Comparison of ENCODE assay signal across 8 cellular contexts in the genomic region with DNA sequence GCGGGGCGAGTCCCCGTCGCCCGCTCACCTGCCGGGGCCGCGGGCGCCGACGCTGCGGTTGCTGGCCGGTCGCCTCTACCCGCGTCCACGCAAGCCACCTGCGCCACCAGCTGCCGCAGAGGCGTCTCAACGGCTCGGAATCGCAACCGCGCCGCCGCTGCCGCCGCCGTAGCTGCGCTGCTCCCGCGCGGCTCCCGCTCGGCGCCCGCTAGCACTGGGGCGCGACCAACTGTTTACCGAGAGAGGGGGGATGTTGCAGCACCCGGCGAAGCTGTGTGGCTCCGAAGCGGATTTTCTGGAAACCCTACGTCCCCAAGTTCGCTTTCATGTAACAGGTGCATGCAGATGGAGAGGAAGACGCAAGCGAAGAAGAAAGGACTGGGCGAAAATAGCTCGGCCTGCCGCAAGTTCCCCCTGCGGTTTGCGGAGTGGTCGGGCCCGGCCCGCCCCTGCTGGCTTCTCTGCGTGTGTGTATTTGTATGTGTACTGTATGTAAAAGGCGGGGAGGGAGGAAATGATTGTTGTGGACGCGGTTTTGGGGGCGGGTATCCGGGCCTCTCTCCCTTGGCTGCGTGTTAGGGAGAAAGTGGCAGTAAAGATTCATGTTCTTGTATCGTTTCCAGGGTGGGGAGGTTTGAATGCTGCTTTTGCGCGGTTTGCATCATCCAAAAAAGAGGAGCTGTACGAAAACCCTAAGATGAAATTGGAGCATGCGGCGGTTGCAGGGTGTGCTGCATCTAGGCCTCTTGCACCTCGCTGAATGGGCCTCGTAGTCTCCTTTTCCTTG. TPM values are rescaled to one million over a fixed set of nuclear protein-coding genes. Genes with fewer than 3 reads are reported as not detected.
A peak's percentile ranks its signal among the peaks of the same experiment; 100 is the strongest.
DNase-seq lines count a peak whose midpoint lies in the region; ATAC-seq and TF ChIP-seq lines count a peak whose summit lies in the region.

A gene (minus strand): TSS at position 182 of the 787 bp plus-strand sequence. CDS start 782 bp downstream, outside the sequence.

- H3K9me3 ChIP-seq in left ventricle myocardium inferior (replicated peaks) (no peaks in the 10 kb centered on the region), prostate gland (no peaks in the 10 kb centered on the region)

- H3K27me3 ChIP-seq in left ventricle myocardium inferior (ENCODE audit: low read depth): no peaks in the 10 kb centered on the region
- no peaks in the 10 kb centered on the region for H3K27me3 ChIP-seq in prostate gland (replicated peaks; ENCODE audit: insufficient read depth)

- H3K27ac ChIP-seq in left ventricle myocardium inferior (replicated peaks) (peak within 1 kb of the TSS; percentile 85), prostate gland (peak within 1 kb of the TSS; percentile 79 to 86)

- intact Hi-C loops in T-helper 1 cell treated with Interleukin-12 subunit alpha and Interleukin-12 subunit beta and Interleukin-4 antibody, amounts not matched to agents 30 ng/mL and 1 ng/mL, for 36 hours (cut with micrococcal nuclease): loop anchor here (1.0 to 5.0 kb wide), 12 partner anchors 9 to 1188 kb away; a partner anchor contains a TSS
- intact Hi-C loops in left ventricle myocardium inferior (cut with micrococcal nuclease): no loop called here
- intact Hi-C loops in prostate gland (cut with DNase I): loop anchor here (2.0 to 5.0 kb wide), 2 partner anchors 42 to 89 kb away; a partner anchor contains a TSS

- WGBS in prostate gland: under 1% methylated on average over 54 of the region's 72 CpGs

- DNase-seq in GM13977 (ENCODE audit: low spot score) (peak; percentile 84), NCI-H146 (lab: John Stamatoyannopoulos, UW) (peak; percentile 92), amniotic epithelial cell (ENCODE audit: low read depth) (peak; percentile 76), left ventricle myocardium inferior (peak; percentile 77), prostate gland (ENCODE audit: low spot score) (peak; percentile 43), ureter (ENCODE audit: low spot score) (peak; percentile 77)

- peaks cover 33% of the 10 kb centered on the region for H3K4me1 ChIP-seq in left ventricle myocardium inferior
- no peaks in the 10 kb centered on the region for H3K4me1 ChIP-seq in prostate gland (replicated peaks)

- ATAC-seq in HG02870 (IDR thresholded peaks at IDR 0.05; ENCODE audit: unreplicated experiment): peak; percentile 73

- TF ChIP-seq POLR2A in prostate gland (IDR thresholded peaks at IDR 0.05): peak; percentile 62

- H3K36me3 ChIP-seq in left ventricle myocardium inferior (peaks cover 17% of the 10 kb centered on the region), prostate gland (no peaks in the 10 kb centered on the region)

- peak within 1 kb of the TSS; percentile 84 for H3K4me3 ChIP-seq in left ventricle myocardium inferior
- H3K4me3 ChIP-seq in prostate gland: peak within 1 kb of the TSS; percentile 94 to 95

- TF ChIP-seq CTCF in GM13977 (IDR thresholded peaks at IDR 0.05; ENCODE audit: extremely low read depth, insufficient read depth, missing control alignments): no peak
- peak; percentile 35 for TF ChIP-seq CTCF in left ventricle myocardium inferior (IDR thresholded peaks at IDR 0.05; ENCODE audit: borderline replicate concordance)
- TF ChIP-seq CTCF in prostate gland (IDR thresholded peaks at IDR 0.05): peak in 2 of 4 experiments; percentile 25 to 40

- in situ Hi-C loops in GM13977 (cut with MboI; ENCODE audit: low pct_unique_long_range_greater_than_20kb, low sequenced_read_pairs, unreplicated experiment): no loop called here

RNA-seq across cellular contexts. Expression of the gene that starts here (rescaled TPM):
- total RNA-seq in T-helper 1 cell treated with Interleukin-12 subunit alpha and Interleukin-12 subunit beta and Interleukin-4 antibody, amounts not matched to agents 30 ng/mL and 1 ng/mL, for 36 hours: 94.0 and 95.6 TPM in 2 replicates
- total RNA-seq in left ventricle myocardium inferior (22.5 TPM), prostate gland (10 to 100 TPM; 65.3 to 69.6 TPM), ureter (32.2 TPM)

Comparison
In these comparisons a context has a peak if more than half of its experiments do, and no peak if none do; other contexts are left out.
1. Peak in every context shown above with its lines: DNase-seq, ATAC-seq, H3K4me3 ChIP-seq and H3K27ac ChIP-seq.